Comparison of ENCODE assay signal across 34 cellular contexts in the genomic region with DNA sequence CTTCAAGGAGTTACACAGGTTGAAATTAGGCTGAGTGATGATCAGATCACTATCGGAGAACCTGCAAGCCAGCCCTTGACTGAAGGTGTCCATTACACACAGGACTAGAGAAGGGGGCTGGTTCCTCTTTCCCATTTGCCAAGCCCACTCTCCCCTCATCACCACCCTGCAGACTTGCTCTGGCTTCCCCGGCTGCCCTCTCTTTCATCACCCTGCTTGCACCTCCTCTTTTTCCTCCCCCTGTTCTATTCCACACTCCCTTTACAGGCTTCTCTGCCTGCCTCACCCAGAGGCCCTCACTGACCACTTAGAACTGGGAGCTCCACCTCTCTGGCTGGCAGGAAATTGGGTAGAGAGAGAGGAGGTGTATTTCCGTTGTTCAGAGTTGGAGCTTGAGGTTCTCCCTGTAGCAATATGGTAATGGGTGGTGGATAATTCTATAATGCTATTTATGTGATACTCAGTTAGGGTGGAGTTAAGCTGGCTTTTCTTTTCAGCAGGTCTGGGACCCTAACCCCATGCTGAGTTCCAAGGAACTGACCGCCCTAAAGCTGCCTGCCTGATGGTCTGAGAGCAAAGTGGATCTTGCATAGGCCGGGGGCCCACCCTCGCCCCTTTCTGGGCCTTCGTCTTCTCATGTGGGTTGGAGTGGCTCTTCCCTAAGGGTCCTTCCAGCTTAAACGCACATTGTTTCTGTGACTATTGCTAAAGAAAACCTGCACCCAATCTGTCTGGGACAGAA.
A peak's percentile ranks its signal among the peaks of the same experiment; 100 is the strongest.
DNase-seq lines count a peak whose midpoint lies in the region; ATAC-seq and TF ChIP-seq lines count a peak whose summit lies in the region.
"Had no signal": no experiment of that assay in that cellular context is flagged by ENCODE, and none has a peak within 500 bp of the region (broad histone marks: within the 10 kb centered on the region; RNA-seq: fewer than 3 reads in every experiment).

No MANE protein-coding gene starts in this region.

- CTCF ChIA-PET in activated naive CD4-positive, alpha-beta T cell treated with anti-CD3 and anti-CD28 coated beads, Interleukin-2, amount 10 ng/mL, durations not matched to agents 7 days and 5 days (lab: Charles Lee): interaction anchor here (0.6 to 1.1 kb wide), 3 partner anchors 8 to 51 kb away, joined by 3 read pairs; no protein-coding TSS in a partner anchor
- CTCF ChIA-PET in activated CD8-positive, alpha-beta T cell treated with anti-CD3 and anti-CD28 coated beads for 36 hours (lab: Charles Lee): no interaction called here

- H3K27ac ChIP-seq in upper lobe of right lung: no peak overlapping the region
- H3K27ac ChIP-seq: brain microvascular endothelial cell, gastrocnemius medialis, HL-60, right lobe of liver, SK-N-MC, stomach, vagina, VCaP had no signal

- peak; percentile 33 for DNase-seq in activated naive CD4-positive, alpha-beta T cell treated with anti-CD3 and anti-CD28 coated beads, Interleukin-2, amount 10 ng/mL, durations not matched to agents 7 days and 5 days
- DNase-seq in activated naive CD4-positive, alpha-beta T cell treated with anti-CD3 and anti-CD28 coated beads, Interleukin-2, amount 50 U/mL, for 16 hours: no peak
- peak; percentile 60 for DNase-seq in NCI-H82 treated with DMSO at 0.1 percent for 48 hours (lab: John Stamatoyannopoulos, UW; ENCODE audit: unreplicated experiment)
- no peak for DNase-seq in activated CD8-positive, alpha-beta T cell treated with anti-CD3 and anti-CD28 coated beads for 36 hours
- no peak for DNase-seq in upper lobe of right lung
- no peak for DNase-seq in NK-92 (lab: John Stamatoyannopoulos, UW; ENCODE audit: unreplicated experiment)
- DNase-seq: ACHN; activated CD4-positive, alpha-beta T cell treated with anti-CD3 and anti-CD28 coated beads for 48 hours; activated CD8-positive, alpha-beta memory T cell treated with anti-CD3 and anti-CD28 coated beads, Interleukin-2, amount 10 ng/mL, durations not matched to agents 7 days and 5 days; activated naive CD4-positive, alpha-beta T cell treated with Interleukin-2 at 50 U/mL for 16 hours; activated T-cell treated with anti-CD3 and anti-CD28 coated beads, Interleukin-2, amount 50 U/mL, for 4 hours; amniotic stem cell; brain microvascular endothelial cell; DMS 273 treated with DMSO at 0.1 percent for 48 hours; gastrocnemius medialis; KG1; kidney; left ventricle myocardium superior; mesendoderm; NCI-H146; NCI-H345; right lobe of liver; RPMI8226; spleen; stimulated activated CD4-positive, alpha-beta T cell treated with anti-CD3 and anti-CD28 coated beads, Interleukin-2, amount 100 ng/mL, for 24 hours; stimulated activated CD8-positive, alpha-beta memory T cell treated with anti-CD3 and anti-CD28 coated beads, Interleukin-4, amount 100 ng/mL, for 48 hours; stomach had no signal

- H3K9me3 ChIP-seq in upper lobe of right lung: no peaks in the 10 kb centered on the region
- H3K9me3 ChIP-seq: gastrocnemius medialis, right lobe of liver, spleen, stomach, vagina had no signal

- H3K9me3 Mint-ChIP-seq in activated naive CD4-positive, alpha-beta T cell treated with anti-CD3 and anti-CD28 coated beads, Interleukin-2, amount 10 ng/mL, durations not matched to agents 7 days and 5 days: no peaks in the 10 kb centered on the region
- no peaks in the 10 kb centered on the region for H3K9me3 Mint-ChIP-seq in activated CD8-positive, alpha-beta T cell treated with anti-CD3 and anti-CD28 coated beads for 36 hours
- H3K9me3 Mint-ChIP-seq: activated T-cell treated with anti-CD3 and anti-CD28 coated beads, Interleukin-2, amount 50 U/mL, for 4 hours had no signal

- H3K36me3 Mint-ChIP-seq in activated naive CD4-positive, alpha-beta T cell treated with anti-CD3 and anti-CD28 coated beads, Interleukin-2, amount 10 ng/mL, durations not matched to agents 7 days and 5 days: no peaks in the 10 kb centered on the region
- H3K36me3 Mint-ChIP-seq in activated CD8-positive, alpha-beta T cell treated with anti-CD3 and anti-CD28 coated beads for 36 hours (ENCODE audit: low read depth): no peaks in the 10 kb centered on the region
- H3K36me3 Mint-ChIP-seq: activated CD8-positive, alpha-beta memory T cell treated with anti-CD3 and anti-CD28 coated beads, Interleukin-2, amount 10 ng/mL, durations not matched to agents 7 days and 5 days had no signal

- POLR2A ChIA-PET in activated CD8-positive, alpha-beta T cell treated with anti-CD3 and anti-CD28 coated beads for 36 hours (lab: Charles Lee): interaction anchor here (0.7 kb wide), 2 partner anchors 15 to 227 kb away, joined by 3 read pairs; no protein-coding TSS in a partner anchor

- H3K36me3 ChIP-seq in upper lobe of right lung: no peaks in the 10 kb centered on the region
- H3K36me3 ChIP-seq: brain microvascular endothelial cell, gastrocnemius medialis, right lobe of liver, spleen, stomach, vagina had no signal

- H3K4me1 ChIP-seq in upper lobe of right lung: peaks cover 7% of the 10 kb centered on the region
- H3K4me1 ChIP-seq: vagina had no signal

- TF ChIP-seq CTCF in activated CD8-positive, alpha-beta T cell treated with anti-CD3 and anti-CD28 coated beads for 36 hours (IDR thresholded peaks at IDR 0.05): no peak
- no peak for TF ChIP-seq CTCF in upper lobe of right lung (IDR thresholded peaks at IDR 0.05)

- H3K27ac Mint-ChIP-seq in activated naive CD4-positive, alpha-beta T cell treated with anti-CD3 and anti-CD28 coated beads, Interleukin-2, amount 10 ng/mL, durations not matched to agents 7 days and 5 days: peak overlapping the region; percentile 39
- H3K27ac Mint-ChIP-seq in activated CD8-positive, alpha-beta T cell treated with anti-CD3 and anti-CD28 coated beads for 36 hours: no peak overlapping the region
- H3K27ac Mint-ChIP-seq: activated CD8-positive, alpha-beta memory T cell treated with anti-CD3 and anti-CD28 coated beads, Interleukin-2, amount 10 ng/mL, durations not matched to agents 7 days and 5 days; B cell had no signal

- ATAC-seq in activated CD8-positive, alpha-beta T cell treated with anti-CD3 and anti-CD28 coated beads for 36 hours: peak; percentile 45
- ATAC-seq in upper lobe of right lung (peak; percentile 34), HG02678 (IDR thresholded peaks at IDR 0.05; ENCODE audit: unreplicated experiment) (no peak), GM18909 (IDR thresholded peaks at IDR 0.05; ENCODE audit: poor library complexity, unreplicated experiment) (no peak)
- ATAC-seq: activated CD8-positive, alpha-beta memory T cell treated with anti-CD3 and anti-CD28 coated beads, Interleukin-2, amount 10 ng/mL, durations not matched to agents 7 days and 5 days; activated T-cell treated with anti-CD3 and anti-CD28 coated beads, Interleukin-2, amount 50 U/mL, for 4 hours; gastrocnemius medialis; left ventricle myocardium superior had no signal

- no peak overlapping the region for H3K4me3 ChIP-seq in upper lobe of right lung
- H3K4me3 ChIP-seq: gastrocnemius medialis, right lobe of liver, SK-N-MC, spleen, stomach, vagina had no signal

- H3K27me3 Mint-ChIP-seq in activated naive CD4-positive, alpha-beta T cell treated with anti-CD3 and anti-CD28 coated beads, Interleukin-2, amount 10 ng/mL, durations not matched to agents 7 days and 5 days: peaks cover 12% of the 10 kb centered on the region
- H3K27me3 Mint-ChIP-seq in activated CD8-positive, alpha-beta T cell treated with anti-CD3 and anti-CD28 coated beads for 36 hours: no peaks in the 10 kb centered on the region
- H3K27me3 Mint-ChIP-seq: B cell had no signal

- intact Hi-C loops in activated CD8-positive, alpha-beta T cell treated with anti-CD3 and anti-CD28 coated beads for 36 hours (cut with micrococcal nuclease): no loop called here
- intact Hi-C loops in upper lobe of right lung (cut with DNase I): no loop called here

- H3K4me1 Mint-ChIP-seq in activated naive CD4-positive, alpha-beta T cell treated with anti-CD3 and anti-CD28 coated beads, Interleukin-2, amount 10 ng/mL, durations not matched to agents 7 days and 5 days: peaks cover 32% of the 10 kb centered on the region
- peaks cover 20% of the 10 kb centered on the region for H3K4me1 Mint-ChIP-seq in activated CD8-positive, alpha-beta T cell treated with anti-CD3 and anti-CD28 coated beads for 36 hours (ENCODE audit: low read depth)

- H3K27me3 ChIP-seq in upper lobe of right lung: no peaks in the 10 kb centered on the region
- H3K27me3 ChIP-seq: brain microvascular endothelial cell, gastrocnemius medialis, right lobe of liver, spleen, stomach, vagina had no signal

- no peak overlapping the region for H3K4me3 Mint-ChIP-seq in activated naive CD4-positive, alpha-beta T cell treated with anti-CD3 and anti-CD28 coated beads, Interleukin-2, amount 10 ng/mL, durations not matched to agents 7 days and 5 days
- no peak overlapping the region for H3K4me3 Mint-ChIP-seq in activated CD8-positive, alpha-beta T cell treated with anti-CD3 and anti-CD28 coated beads for 36 hours
- H3K4me3 Mint-ChIP-seq: activated CD8-positive, alpha-beta memory T cell treated with anti-CD3 and anti-CD28 coated beads, Interleukin-2, amount 10 ng/mL, durations not matched to agents 7 days and 5 days; activated T-cell treated with anti-CD3 and anti-CD28 coated beads, Interleukin-2, amount 50 U/mL, for 4 hours; B cell had no signal

Comparison
In these comparisons a context has a peak if more than half of its experiments do, and no peak if none do; other contexts are left out.
1. DNase-seq: peak in activated naive CD4-positive, alpha-beta T cell treated with anti-CD3 and anti-CD28 coated beads, Interleukin-2, amount 10 ng/mL, durations not matched to agents 7 days and 5 days (single experiment) and NCI-H82 treated with DMSO at 0.1 percent for 48 hours (single experiment); none in activated naive CD4-positive, alpha-beta T cell treated with anti-CD3 and anti-CD28 coated beads, Interleukin-2, amount 50 U/mL, for 16 hours (single experiment), activated CD8-positive, alpha-beta T cell treated with anti-CD3 and anti-CD28 coated beads for 36 hours (single experiment), upper lobe of right lung (single experiment) and NK-92 (single experiment).
2. ATAC-seq: peak in activated CD8-positive, alpha-beta T cell treated with anti-CD3 and anti-CD28 coated beads for 36 hours (single experiment) and upper lobe of right lung (single experiment); none in HG02678 (single experiment) and GM18909 (single experiment).